9 cellular contexts compared by ENCODE assay signal in genomic region chr16:70576431-70577255, GRCh38. TPM values are rescaled to one million over a fixed set of nuclear protein-coding genes. Genes with fewer than 3 reads are reported as not detected.
DNase-seq lines count a peak whose midpoint lies in the region; ATAC-seq, FAIRE-seq and TF ChIP-seq lines count a peak whose summit lies in the region.
"Had no signal": no experiment of that assay in that cellular context is flagged by ENCODE, and none has a peak within 500 bp of the region (broad histone marks: within the 10 kb centered on the region; RNA-seq: fewer than 3 reads in every experiment).

No MANE protein-coding gene starts in this region.

- POLR2A ChIA-PET in K562 (lab: Yijun Ruan, JAX) = interaction anchor here (0.6 to 4.0 kb wide), 5 partner anchors 9 to 36 kb away, joined by 3 to 22 read pairs (median 3); no protein-coding TSS in a partner anchor
- POLR2A ChIA-PET in naive thymus-derived CD8-positive, alpha-beta T cell (lab: Charles Lee) = no interaction called here

- H2AFZ ChIP-seq in MM.1S (ENCODE audit: low read length) (no peak overlapping the region), K562 (ENCODE audit: low read depth, low read length) (no peak overlapping the region)

- H3K9me3 ChIP-seq in MM.1S (replicated peaks; ENCODE audit: insufficient read depth, low read length) = no peaks in the 10 kb centered on the region
- no peaks in the 10 kb centered on the region for H3K9me3 ChIP-seq in K562 (replicated peaks; ENCODE audit: control insufficient read depth, insufficient read depth, low read depth, low read length)
- H3K9me3 ChIP-seq: upper lobe of left lung had no signal

- intact Hi-C loops in Right ventricle myocardium superior (cut with DNase I) (no loop called here), left cardiac atrium (cut with DNase I) (no loop called here), K562 (cut with micrococcal nuclease) (loop anchor here (5.0 kb wide), 1 partner anchor 76 kb away; no protein-coding TSS in a partner anchor)

- no peak for TF ChIP-seq RAD21 in K562 (CRISPR knock-in tag; conservative IDR thresholded peaks at IDR 0.05 in 1 of 2, IDR thresholded peaks at IDR 0.05 in 1 of 2)

- H4K20me1 ChIP-seq in MM.1S (ENCODE audit: insufficient read depth, low read length) (0 out of 2 replicates have a peak, but pooled peaks cover 3% of the 10 kb centered on the region), K562 (replicated peaks; ENCODE audit: control insufficient read depth, insufficient read depth, low read length) (peaks cover 15% of the 10 kb centered on the region)

- H3K9me1 ChIP-seq in K562 (ENCODE audit: control insufficient read depth, insufficient read depth, low read length) = no peaks in the 10 kb centered on the region

- ATAC-seq in Right ventricle myocardium superior (ENCODE audit: poor library complexity) = no peak
- ATAC-seq in left cardiac atrium = no peak
- ATAC-seq in K562 = peak; percentile 31
- ATAC-seq in naive thymus-derived CD8-positive, alpha-beta T cell = no peak

- peak overlapping the region; percentile 8; the same call in 1 of the 2 replicates for H3K4me2 ChIP-seq in MM.1S (ENCODE audit: low read depth, low read length)
- H3K4me2 ChIP-seq in K562 (ENCODE audit: insufficient read depth, low read length) = no peak overlapping the region

- TF ChIP-seq EP300 in K562 (IDR thresholded peaks at IDR 0.05; ENCODE audit: low read length) = no peak

- CTCF ChIA-PET in K562 (lab: Yijun Ruan, JAX; ENCODE audit: low intra/inter-chr PET ratio) = no interaction called here

- no peaks in the 10 kb centered on the region for H3K9me3 Mint-ChIP-seq in naive thymus-derived CD8-positive, alpha-beta T cell

- 34% methylated on average over 10 of the region's 10 CpGs for WGBS in K562 (ENCODE audit: insufficient coverage, low coverage, missing lambda C conversion rate)

- H3K4me3 ChIP-seq in HFF-Myc (replicated peaks; ENCODE audit: low read depth, low read length) = no peak overlapping the region
- H3K4me3 ChIP-seq in MM.1S (ENCODE audit: low read length) = no peak overlapping the region
- no peak overlapping the region for H3K4me3 ChIP-seq in K562
- no peak overlapping the region for H3K4me3 ChIP-seq in H7 (ENCODE audit: insufficient read depth, low read depth, low read length)
- H3K4me3 ChIP-seq: upper lobe of left lung had no signal

- H3K36me3 ChIP-seq in MM.1S (replicated peaks; ENCODE audit: insufficient read depth, low read length) (peaks cover 9% of the 10 kb centered on the region; the same call in 1 of the 2 replicates), K562 (ENCODE audit: control insufficient read depth, insufficient read depth, low read length) (peaks cover 32% of the 10 kb centered on the region), H7 (replicated peaks; ENCODE audit: control insufficient read depth, insufficient read depth, low read length) (peaks cover 26% of the 10 kb centered on the region)

- H3K79me2 ChIP-seq in MM.1S (ENCODE audit: low read length) = peaks cover 16% of the 10 kb centered on the region
- no peaks in the 10 kb centered on the region for H3K79me2 ChIP-seq in K562 (ENCODE audit: control insufficient read depth, insufficient read depth, low read length)

- H3K4me3 Mint-ChIP-seq in naive thymus-derived CD8-positive, alpha-beta T cell = no peak overlapping the region

- peaks cover 0 to 30% (median 0%) of the 10 kb centered on the region in 3 donors for H3K36me3 Mint-ChIP-seq in naive thymus-derived CD8-positive, alpha-beta T cell

- TF ChIP-seq CTCF in HFF-Myc (IDR thresholded peaks at IDR 0.05; ENCODE audit: low read depth, low read length, missing control alignments) (no peak), MM.1S (IDR thresholded peaks at IDR 0.05; ENCODE audit: low read length) (no peak), K562 (IDR thresholded peaks at IDR 0.05 in 2 of 3, conservative IDR thresholded peaks at IDR 0.05 in 1 of 3; ENCODE audit: insufficient read depth in 2 of 3, low read depth in 1 of 3, low read length in 3 of 3) (no peak)

- peaks cover 50% of the 10 kb centered on the region for H3K4me1 ChIP-seq in MM.1S (ENCODE audit: low read length)
- peaks cover 5 to 8% of the 10 kb centered on the region in 2 experiments; a peak in 3 of 5 replicates for H3K4me1 ChIP-seq in K562 (replicated peaks in 1 of 2; ENCODE audit: control insufficient read depth in 2 of 2, insufficient read depth in 2 of 2, low read length in 2 of 2)

- H3K9ac ChIP-seq in MM.1S (ENCODE audit: low read length) (no peak overlapping the region), K562 (ENCODE audit: insufficient read depth in 1 of 2, low read depth in 2 of 2, low read length in 2 of 2) (no peak overlapping the region)

- H3K27me3 ChIP-seq in MM.1S (replicated peaks; ENCODE audit: insufficient read depth, low read length) = no peaks in the 10 kb centered on the region
- no peaks in the 10 kb centered on the region for H3K27me3 ChIP-seq in K562 (ENCODE audit: control insufficient read depth in 2 of 2, insufficient read depth in 2 of 2, low read length in 2 of 2)
- H3K27me3 ChIP-seq in H7 (ENCODE audit: control insufficient read depth, insufficient read depth, low read length) = no peaks in the 10 kb centered on the region
- H3K27me3 ChIP-seq: upper lobe of left lung had no signal

- in situ Hi-C loops in K562 (cut with MboI) = no loop called here

- peak; percentile 82 for TF ChIP-seq POLR2A in K562 (conservative IDR thresholded peaks at IDR 0.05)

- H3K4me1 Mint-ChIP-seq in naive thymus-derived CD8-positive, alpha-beta T cell = peaks cover 4 to 13% (median 10%) of the 10 kb centered on the region in 4 donors

- peak; percentile 57 for FAIRE-seq in K562 (lab: Jason Lieb, UNC)

- DNase-seq in Right ventricle myocardium superior = peak; percentile 26
- DNase-seq in left cardiac atrium = no peak
- DNase-seq in HFF-Myc (ENCODE audit: extremely low read depth, low read depth) = peak; percentile 91
- DNase-seq in MM.1S = peak; percentile 63
- DNase-seq in K562 (ENCODE audit: extremely low read depth in 1 of 4, low spot score in 3 of 4) = peak in 1 of 4 experiments; percentile 25
- no peak for DNase-seq in naive thymus-derived CD8-positive, alpha-beta T cell
- DNase-seq in GDM1 (lab: John Stamatoyannopoulos, UW) = no peak
- DNase-seq in H7 = no peak
- DNase-seq: upper lobe of left lung had no signal

- H3K27ac Mint-ChIP-seq in naive thymus-derived CD8-positive, alpha-beta T cell = peak overlapping the region; percentile 6 to 79 (median 56)

- H3K27me3 Mint-ChIP-seq in naive thymus-derived CD8-positive, alpha-beta T cell = no peaks in the 10 kb centered on the region

- H3K27ac ChIP-seq in MM.1S (ENCODE audit: low read length) = peak overlapping the region; percentile 50; the same call in 1 of the 2 replicates
- H3K27ac ChIP-seq in K562 (ENCODE audit: extremely low read depth, low read depth, low read length) = peak overlapping the region; percentile 22; the same call in 1 of the 3 replicates

- H3K9me2 ChIP-seq in MM.1S (replicated peaks; ENCODE audit: insufficient read depth, low read length) = no peaks in the 10 kb centered on the region

- peaks cover 36% of the 10 kb centered on the region for H3F3A ChIP-seq in MM.1S (ENCODE audit: insufficient read depth, low read length)

- BruUV-seq in K562 (replicated peaks; lab: Mats Ljungman, UMichigan) = no TSS peak

RNA-seq across cellular contexts. Expression of gene SF3B3, which starts 53.0 kb away (rescaled TPM):
- total RNA-seq in Right ventricle myocardium superior (129 TPM), left cardiac atrium (100 to 1,000 TPM; 119 to 165 TPM), K562 (2014; rRNA removed) (98.9 and 208 TPM in 2 replicates), K562 (2014; rRNA removed; fragmentation: Illumina TruSeq; extraction: Trizol) (221 and 275 TPM in 2 replicates), K562 (2015; rRNA removed; fragmentation: Illumina TruSeq; extraction: Trizol) (252 and 265 TPM in 2 replicates), K562 (2021) (513 and 546 TPM in 2 replicates)
- 616 and 628 TPM in 2 replicates for total RNA-seq in K562 (2011; cell fraction: chromatin; rRNA removed; ENCODE audit: low replicate concordance)
- total RNA-seq in K562 (2011; cell fraction: nucleolus; rRNA removed) = 207 and 261 TPM in 2 replicates
- total RNA-seq in K562 (2011; cell fraction: nucleoplasm; rRNA removed) = 272 and 275 TPM in 2 replicates
- polyA plus RNA-seq in K562 (2011; rRNA removed) (172 and 248 TPM in 2 replicates), K562 (2014; fragmentation: Illumina TruSeq; extraction: Trizol) (349 and 430 TPM in 2 replicates), K562 (2014; fragmentation: Nextera tagmentation; extraction: Ambion mirVana) (100 to 1,000 TPM; 209 to 414 TPM), K562 (2014; rRNA removed) (103 and 105 TPM in 2 replicates)
- 249 and 266 TPM in 2 replicates for polyA plus RNA-seq in K562 (2011; cell fraction: cytosol; rRNA removed)
- 317 and 410 TPM in 2 replicates for polyA plus RNA-seq in K562 (2011; cell fraction: nucleus; rRNA removed)
- polyA plus RNA-seq in K562 (2012) = 179 and 231 TPM in 2 replicates
- polyA minus RNA-seq in K562 (2011; rRNA and poly(A)+ RNA removed) = 327 and 380 TPM in 2 replicates
- polyA minus RNA-seq in K562 (2011; cell fraction: cytosol; rRNA and poly(A)+ RNA removed) = 234 and 252 TPM in 2 replicates
- polyA minus RNA-seq in K562 (2011; cell fraction: nucleus; rRNA and poly(A)+ RNA removed) = 101 and 174 TPM in 2 replicates
- total RNA-seq in naive thymus-derived CD8-positive, alpha-beta T cell = 100 to 1,000 TPM; 270 to 277 TPM
- polyA plus RNA-seq in naive thymus-derived CD8-positive, alpha-beta T cell = 100 to 1,000 TPM in 2 of 3 donors, 10 to 100 TPM in 1; 85.9 to 120 (median 104) TPM
- total RNA-seq in H7 (2014; rRNA removed; shearing (Covaris generic)) = 222 and 313 TPM in 2 replicates

RNA-seq across cellular contexts. Expression of gene COG4, which starts 53.3 kb away (rescaled TPM):
- 49.1 TPM for total RNA-seq in Right ventricle myocardium superior
- 10 to 100 TPM; 33.9 to 41.2 TPM for total RNA-seq in left cardiac atrium
- 128 and 175 TPM in 2 replicates for total RNA-seq in K562 (2011; cell fraction: chromatin; rRNA removed; ENCODE audit: low replicate concordance)
- 70.0 and 73.4 TPM in 2 replicates for total RNA-seq in K562 (2011; cell fraction: nucleolus; rRNA removed)
- 87.9 and 95.3 TPM in 2 replicates for total RNA-seq in K562 (2011; cell fraction: nucleoplasm; rRNA removed)
- 43.2 and 59.0 TPM in 2 replicates for total RNA-seq in K562 (2014; rRNA removed)
- total RNA-seq in K562 (2014; rRNA removed; fragmentation: Illumina TruSeq; extraction: Trizol) = 39.5 and 44.4 TPM in 2 replicates
- total RNA-seq in K562 (2015; rRNA removed; fragmentation: Illumina TruSeq; extraction: Trizol) = 41.2 and 42.6 TPM in 2 replicates
- total RNA-seq in K562 (2021) = 66.7 and 69.8 TPM in 2 replicates
- 69.2 and 73.9 TPM in 2 replicates for polyA plus RNA-seq in K562 (2011; rRNA removed)
- polyA plus RNA-seq in K562 (2011; cell fraction: cytosol; rRNA removed) = 55.1 and 86.3 TPM in 2 replicates
- 150 and 164 TPM in 2 replicates for polyA plus RNA-seq in K562 (2011; cell fraction: nucleus; rRNA removed)
- 61.8 and 77.6 TPM in 2 replicates for polyA plus RNA-seq in K562 (2012)
- 44.2 and 48.9 TPM in 2 replicates for polyA plus RNA-seq in K562 (2014; fragmentation: Illumina TruSeq; extraction: Trizol)
- polyA plus RNA-seq in K562 (2014; fragmentation: Nextera tagmentation; extraction: Ambion mirVana) = 10 to 100 TPM; 13.7 to 37.4 TPM
- 49.1 and 55.9 TPM in 2 replicates for polyA plus RNA-seq in K562 (2014; rRNA removed)
- polyA minus RNA-seq in K562 (2011; rRNA and poly(A)+ RNA removed) = 67.7 and 72.4 TPM in 2 replicates
- polyA minus RNA-seq in K562 (2011; cell fraction: cytosol; rRNA and poly(A)+ RNA removed) = 30.7 and 31.3 TPM in 2 replicates
- 27.5 and 41.7 TPM in 2 replicates for polyA minus RNA-seq in K562 (2011; cell fraction: nucleus; rRNA and poly(A)+ RNA removed)
- total RNA-seq in naive thymus-derived CD8-positive, alpha-beta T cell = 10 to 100 TPM; 57.4 to 57.6 TPM
- polyA plus RNA-seq in naive thymus-derived CD8-positive, alpha-beta T cell = 10 to 100 TPM; 52.4 to 58.6 (median 52.8) TPM
- 78.7 and 98.2 TPM in 2 replicates for total RNA-seq in H7 (2014; rRNA removed; shearing (Covaris generic))

Comparison
In these comparisons a context has a peak if more than half of its experiments do, and no peak if none do; other contexts are left out.
1. DNase-seq: peak in Right ventricle myocardium superior (single experiment), HFF-Myc (single experiment) and MM.1S (single experiment); none in left cardiac atrium (single experiment), naive thymus-derived CD8-positive, alpha-beta T cell (0 of 10), GDM1 (single experiment) and H7 (single experiment).